ENCODE assay signal across 11 cellular contexts in the genomic region with DNA sequence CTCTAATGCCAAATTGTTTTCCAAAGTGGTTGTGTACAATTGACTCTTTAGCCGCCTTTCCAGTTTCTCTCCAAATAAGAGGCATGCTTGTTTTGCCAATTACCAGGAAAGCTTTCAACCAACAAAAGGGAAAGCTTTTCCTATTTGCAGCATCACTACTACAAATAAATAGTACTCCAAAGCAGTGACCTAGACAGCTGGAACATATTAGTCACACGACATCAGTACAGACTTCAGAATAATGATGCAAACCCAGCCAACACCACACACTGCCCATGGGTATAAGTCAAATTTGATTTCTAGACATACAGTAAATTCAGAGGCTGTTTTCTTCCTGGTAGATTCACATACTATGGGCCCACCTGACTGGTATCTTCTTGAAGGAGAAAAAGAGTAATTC. TPM values are rescaled to one million over a fixed set of nuclear protein-coding genes. Genes with fewer than 3 reads are reported as not detected.
A peak's percentile ranks its signal among the peaks of the same experiment; 100 is the strongest.
DNase-seq lines count a peak whose midpoint lies in the region; ATAC-seq, FAIRE-seq and TF ChIP-seq lines count a peak whose summit lies in the region.
"Had no signal": no experiment of that assay in that cellular context is flagged by ENCODE, and none has a peak within 500 bp of the region (broad histone marks: within the 10 kb centered on the region; RNA-seq: fewer than 3 reads in every experiment).

No MANE protein-coding gene starts in this region.

- H2BK15ac ChIP-seq in IMR-90 (ENCODE audit: low read depth, low read length) = 0 out of 3 replicates have a peak overlapping the region, but pooled peaks have one; percentile 27

- H3K14ac ChIP-seq in IMR-90 (replicated peaks; ENCODE audit: low read depth, low read length) = no peak overlapping the region; the same call in 1 of the 2 replicates

- no peak overlapping the region for H2AK5ac ChIP-seq in IMR-90 (ENCODE audit: low read depth, low read length)

- peak; percentile 84 for ATAC-seq in IMR-90 (ENCODE audit: low read depth)
- ATAC-seq in heart right ventricle = peak in 5 of 8 donors; percentile 65 to 90 (median 69)
- ATAC-seq: T-cell had no signal

- H2BK5ac ChIP-seq in IMR-90 (ENCODE audit: low read depth, low read length, poor library complexity, severe bottlenecking) = no peak overlapping the region

- no peak overlapping the region; the same call in 1 of the 2 replicates for H3K4ac ChIP-seq in IMR-90 (ENCODE audit: low read depth, low read length)

- intact Hi-C loops in IMR-90 (cut with micrococcal nuclease) (no loop called here), heart right ventricle (cut with DNase I) (no loop called here), prostate gland (cut with DNase I) (no loop called here)

- no peak overlapping the region; a peak in 1 of 4 replicates for H4K8ac ChIP-seq in IMR-90 (ENCODE audit: low read depth in 2 of 2, low read length in 2 of 2)

- H3K56ac ChIP-seq in IMR-90 (ENCODE audit: extremely low read depth, insufficient read depth, low read length) = no peak overlapping the region

- POLR2A ChIA-PET in IMR-90 (lab: Charles Lee; ENCODE audit: unreplicated experiment) = no interaction called here

- no peak for TF ChIP-seq RAD21 in IMR-90 (IDR thresholded peaks at IDR 0.05; ENCODE audit: low read length)

- H3K4me1 Mint-ChIP-seq in astrocyte (ENCODE audit: low read depth, unreplicated experiment) = peaks cover 17% of the 10 kb centered on the region

- H3K9me3 Mint-ChIP-seq in astrocyte (ENCODE audit: unreplicated experiment) = no peaks in the 10 kb centered on the region
- H3K9me3 Mint-ChIP-seq: immature natural killer cell, T-cell had no signal

- no peak overlapping the region for H3K9ac ChIP-seq in IMR-90 (ENCODE audit: low read depth, low read length)
- H3K9ac ChIP-seq in astrocyte (ENCODE audit: low read length) = no peak overlapping the region

- peaks cover 16% of the 10 kb centered on the region for H3K4me1 ChIP-seq in IMR-90 (ENCODE audit: control insufficient read depth, insufficient read depth, low read length)
- H3K4me1 ChIP-seq in astrocyte (ENCODE audit: insufficient read depth, low read length) = peaks cover 8% of the 10 kb centered on the region
- peaks cover 0 to 34% (median 15%) of the 10 kb centered on the region in 9 donors for H3K4me1 ChIP-seq in heart right ventricle
- H3K4me1 ChIP-seq in prostate gland (replicated peaks) = no peaks in the 10 kb centered on the region

- H3K36me3 Mint-ChIP-seq in astrocyte (ENCODE audit: low read depth, unreplicated experiment) = no peaks in the 10 kb centered on the region

- H3K79me1 ChIP-seq in IMR-90 (ENCODE audit: low read depth in 1 of 2, low read length in 2 of 2) = peaks cover 24 to 46% of the 10 kb centered on the region in 2 experiments

- H4K20me1 ChIP-seq in IMR-90 (ENCODE audit: insufficient read depth, low read length) = peaks cover 6% of the 10 kb centered on the region; the same call in 1 of the 2 replicates
- peaks cover 19% of the 10 kb centered on the region for H4K20me1 ChIP-seq in astrocyte (ENCODE audit: insufficient read depth, low read length)

- BruUV-seq in IMR-90 (replicated peaks; lab: Mats Ljungman, UMichigan) = no TSS peak

- WGBS in IMR-90 (ENCODE audit: extremely low coverage in 2 of 2, insufficient read length in 1 of 2), 2 experiments = 17% methylated on average over 1 of the region's 2 CpGs; no CpG with 5 or more reads in 1 of the 2 experiments
- 50 to 55% methylated on average over 2 of the region's 2 CpGs for WGBS in heart right ventricle, 2 donors
- WGBS in prostate gland = 69% methylated on average over 2 of the region's 2 CpGs

- dilution Hi-C loops in IMR-90 (cut with HindIII; ENCODE audit: low sequenced_read_pairs, unreplicated experiment) = no loop called here

- H3K4me3 ChIP-seq in AG09309 (ENCODE audit: control insufficient read depth, low read depth, low read length) (no peak overlapping the region), IMR-90 (ENCODE audit: insufficient read depth, low read depth, low read length) (no peak overlapping the region), astrocyte (ENCODE audit: insufficient read depth, low read depth, low read length) (no peak overlapping the region), heart right ventricle (no peak overlapping the region), prostate gland (no peak overlapping the region)

- 0 out of 2 replicates have a peak overlapping the region, but pooled peaks have one; percentile 44 for H3K23ac ChIP-seq in IMR-90 (ENCODE audit: low read depth, low read length)

- FAIRE-seq in astrocyte (lab: Jason Lieb, UNC) = no peak

- H3K18ac ChIP-seq in IMR-90 (ENCODE audit: low read depth, low read length) = peak overlapping the region; percentile 18; the same call in 1 of the 2 replicates

- TF ChIP-seq CTCF in AG09309 (IDR thresholded peaks at IDR 0.05; ENCODE audit: control insufficient read depth, insufficient read depth, low read depth, low read length, missing control alignments) = no peak
- TF ChIP-seq CTCF in IMR-90 (conservative IDR thresholded peaks at IDR 0.05; ENCODE audit: low read depth, low read length) = no peak
- TF ChIP-seq CTCF in astrocyte (IDR thresholded peaks at IDR 0.05; ENCODE audit: insufficient read depth, low read depth, low read length) = no peak
- TF ChIP-seq CTCF in heart right ventricle (IDR thresholded peaks at IDR 0.05) = no peak
- no peak for TF ChIP-seq CTCF in prostate gland (IDR thresholded peaks at IDR 0.05)

- no peak overlapping the region for H3K4me3 Mint-ChIP-seq in astrocyte (ENCODE audit: unreplicated experiment)
- H3K4me3 Mint-ChIP-seq: immature natural killer cell, T-cell had no signal

- H3K9me3 ChIP-seq in IMR-90 (ENCODE audit: control insufficient read depth, insufficient read depth, low read length) = no peaks in the 10 kb centered on the region
- H3K9me3 ChIP-seq in astrocyte (ENCODE audit: insufficient read depth, low read depth, low read length) = no peaks in the 10 kb centered on the region
- no peaks in the 10 kb centered on the region for H3K9me3 ChIP-seq in heart right ventricle
- H3K9me3 ChIP-seq in prostate gland = no peaks in the 10 kb centered on the region

- in situ Hi-C loops in IMR-90 (cut with MboI; ENCODE audit: low sequenced_read_pairs) = no loop called here

- H2AK9ac ChIP-seq in IMR-90 (replicated peaks; ENCODE audit: low read depth, low read length, poor library complexity) = no peak overlapping the region

- H3K27ac Mint-ChIP-seq in astrocyte (ENCODE audit: unreplicated experiment) = peak overlapping the region; percentile 87
- H3K27ac Mint-ChIP-seq: immature natural killer cell, T-cell had no signal

- TF ChIP-seq POLR2A in IMR-90 (IDR thresholded peaks at IDR 0.05; ENCODE audit: low read depth, low read length) = no peak
- TF ChIP-seq POLR2A in prostate gland (IDR thresholded peaks at IDR 0.05) = no peak

- H2BK120ac ChIP-seq in IMR-90 (ENCODE audit: low read depth, low read length) = no peak overlapping the region

- H3K36me3 ChIP-seq in IMR-90 (ENCODE audit: control insufficient read depth, insufficient read depth, low read length) (peaks cover 5% of the 10 kb centered on the region), astrocyte (ENCODE audit: insufficient read depth, low read length) (no peaks in the 10 kb centered on the region), heart right ventricle (peaks cover 0 to 11% (median 3%) of the 10 kb centered on the region in 9 donors), prostate gland (no peaks in the 10 kb centered on the region)

- DNase-seq in AG09309 (ENCODE audit: low read depth) = peak; percentile 63
- DNase-seq in IMR-90 = peak; percentile 86
- peak; percentile 77 for DNase-seq in astrocyte (ENCODE audit: low read depth)
- no peak for DNase-seq in heart right ventricle
- DNase-seq in GM19240 (ENCODE audit: insufficient read length, low spot score) = no peak
- no peak for DNase-seq in NK-92 treated with Interleukin-12 subunit alpha and Interleukin-12 subunit beta, amount 100 ng/mL, for 24 hours (lab: John Stamatoyannopoulos, UW)
- DNase-seq in prostate gland (ENCODE audit: low spot score) = no peak
- no peak for DNase-seq in NCI-H526 treated with DMSO at 0.1 percent for 48 hours (lab: John Stamatoyannopoulos, UW)
- DNase-seq: cerebellar nuclear complex, immature natural killer cell, T-cell had no signal

- CTCF ChIA-PET in IMR-90 (lab: Yijun Ruan, JAX) = interaction anchor here (1.0 kb wide), 1 partner anchor 42 kb away, joined by 3 read pairs; no protein-coding TSS in a partner anchor

- H4K5ac ChIP-seq in IMR-90 (ENCODE audit: low read depth, low read length) = no peak overlapping the region; the same call in 1 of the 2 replicates

- no peaks in the 10 kb centered on the region for H3K27me3 Mint-ChIP-seq in astrocyte (ENCODE audit: low read depth, unreplicated experiment)
- H3K27me3 Mint-ChIP-seq: T-cell had no signal

- no peak overlapping the region; the same call in 1 of the 2 replicates for H4K91ac ChIP-seq in IMR-90 (ENCODE audit: insufficient read depth, low read depth, low read length)

- peak overlapping the region; percentile 41 for H3K4me2 ChIP-seq in IMR-90 (ENCODE audit: low read depth, low read length)
- peak overlapping the region; percentile 38 for H3K4me2 ChIP-seq in astrocyte (ENCODE audit: low read length)

- H2AFZ ChIP-seq in IMR-90 (replicated peaks; ENCODE audit: low read length, poor library complexity) (no peak overlapping the region), astrocyte (ENCODE audit: low read depth, low read length) (no peak overlapping the region)

- peaks cover 19% of the 10 kb centered on the region for H3K9me1 ChIP-seq in IMR-90 (ENCODE audit: insufficient read depth, low read length)

- H2BK20ac ChIP-seq in IMR-90 (ENCODE audit: low read depth, low read length) = no peak overlapping the region

- H3K79me2 ChIP-seq in astrocyte (ENCODE audit: insufficient read depth, low read length) = no peaks in the 10 kb centered on the region

- H3K27ac ChIP-seq in IMR-90 (ENCODE audit: insufficient read depth, low read length) = no peak overlapping the region
- no peak overlapping the region for H3K27ac ChIP-seq in astrocyte (ENCODE audit: low read depth, low read length)
- no peak overlapping the region for H3K27ac ChIP-seq in heart right ventricle
- H3K27ac ChIP-seq in prostate gland = no peak overlapping the region

- H3K27me3 ChIP-seq in IMR-90 (ENCODE audit: control insufficient read depth, insufficient read depth, low read length) (no peaks in the 10 kb centered on the region), astrocyte (ENCODE audit: insufficient read depth, low read length) (no peaks in the 10 kb centered on the region), heart right ventricle (no peaks in the 10 kb centered on the region), prostate gland (replicated peaks; ENCODE audit: insufficient read depth) (no peaks in the 10 kb centered on the region)

TF ChIP-seq in IMR-90, 13 proteins besides CTCF, POLR2A, EP300 and RAD21 (continues in another document):
- TF ChIP-seq CHD1 (IDR thresholded peaks at IDR 0.05; ENCODE audit: low read depth, low read length) = no peak
- TF ChIP-seq CEBPB (IDR thresholded peaks at IDR 0.05; ENCODE audit: low read depth, low read length) = peak; percentile 88

RNA-seq across cellular contexts. Expression of a gene that starts 29.7 kb away (rescaled TPM):
- total RNA-seq in IMR-90 (2012; rRNA removed) (26.7 and 30.8 TPM in 2 replicates), astrocyte (22.3 and 25.6 TPM in 2 replicates), heart right ventricle (10 to 100 TPM; 14.2 to 24.3 (median 19.3) TPM), prostate gland (10 to 100 TPM; 67.0 to 68.2 TPM)
- polyA plus RNA-seq in IMR-90 (2012; rRNA removed) (9.8 and 12.1 TPM in 2 replicates), heart right ventricle (10 to 100 TPM in 1 of 2 donors, 1 to 10 TPM in 1; 7.3 to 13.1 TPM)
- polyA plus RNA-seq in IMR-90 (2012; cell fraction: cytosol; rRNA removed) = 7.5 and 12.1 TPM in 2 replicates
- polyA plus RNA-seq in IMR-90 (2012; cell fraction: nucleus; rRNA removed; ENCODE audit: low replicate concordance) = 6.0 and 7.7 TPM in 2 replicates

Comparison
In these comparisons a context has a peak if more than half of its experiments do, and no peak if none do; other contexts are left out.
1. DNase-seq: peak in AG09309 (single experiment), IMR-90 (single experiment) and astrocyte (single experiment); none in heart right ventricle (0 of 2), GM19240 (single experiment), NK-92 treated with Interleukin-12 subunit alpha and Interleukin-12 subunit beta, amount 100 ng/mL, for 24 hours (single experiment), prostate gland (single experiment) and NCI-H526 treated with DMSO at 0.1 percent for 48 hours (single experiment).